In the genomic region with DNA sequence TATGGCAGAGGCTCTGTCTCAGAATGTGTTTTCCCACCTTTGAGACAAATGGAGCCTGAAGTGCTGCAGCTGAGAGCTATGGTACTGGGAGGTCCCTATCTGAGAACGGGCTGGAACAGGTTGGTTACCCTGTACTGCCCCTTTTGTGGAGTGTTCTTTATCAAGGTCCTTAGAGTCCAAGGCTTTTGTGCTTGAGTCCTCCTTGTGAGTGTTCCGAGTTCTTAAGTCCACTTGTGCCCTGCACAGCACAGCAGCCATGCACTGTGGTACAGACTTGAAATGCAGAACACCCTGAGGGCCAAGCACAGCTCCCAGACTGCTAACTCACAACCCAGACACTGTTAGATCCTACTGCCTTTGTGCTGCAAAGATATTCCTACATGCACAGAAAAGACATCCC, we compare ENCODE assay signal across 15 cellular contexts.
A peak's percentile ranks its signal among the peaks of the same experiment; 100 is the strongest.
DNase-seq lines count a peak whose midpoint lies in the region; ATAC-seq and TF ChIP-seq lines count a peak whose summit lies in the region.
"Had no signal": no experiment of that assay in that cellular context is flagged by ENCODE, and none has a peak within 500 bp of the region (broad histone marks: within the 10 kb centered on the region; RNA-seq: fewer than 3 reads in every experiment).

No MANE protein-coding gene starts in this region.

- no peaks in the 10 kb centered on the region for H3K27me3 Mint-ChIP-seq in WTC11 (ENCODE audit: low read depth)
- H3K27me3 Mint-ChIP-seq: CD4-positive, CD25-positive, alpha-beta regulatory T cell had no signal

- H3K18ac ChIP-seq in mesendoderm (ENCODE audit: low read length) = no peak overlapping the region

- H3K36me3 ChIP-seq in left lung (peaks cover 0 to 16% of the 10 kb centered on the region in 2 donors), mesendoderm (ENCODE audit: control insufficient read depth, insufficient read depth, low read length) (no peaks in the 10 kb centered on the region), upper lobe of left lung (peaks cover 0 to 18% (median 7%) of the 10 kb centered on the region in 4 donors), body of pancreas (replicated peaks in 1 of 2; ENCODE audit: insufficient read depth in 1 of 2, low read depth in 2 of 2) (no peaks in the 10 kb centered on the region)
- H3K36me3 ChIP-seq: BE2C had no signal

- TF ChIP-seq CTCF in WTC11 (IDR thresholded peaks at IDR 0.05) (no peak), left lung (IDR thresholded peaks at IDR 0.05) (no peak), upper lobe of left lung (IDR thresholded peaks at IDR 0.05) (no peak), body of pancreas (IDR thresholded peaks at IDR 0.05) (no peak)

- peak overlapping the region; percentile 2 for H3K56ac ChIP-seq in mesendoderm (ENCODE audit: low read length)

- no peak overlapping the region for H3K23ac ChIP-seq in mesendoderm (ENCODE audit: low read length)

- no peak overlapping the region for H3K9ac ChIP-seq in mesendoderm (ENCODE audit: low read length)

- H4K8ac ChIP-seq in mesendoderm (ENCODE audit: low read depth, low read length) = no peak overlapping the region

- no peaks in the 10 kb centered on the region for H3K36me3 Mint-ChIP-seq in WTC11

- peak overlapping the region; percentile 79; the same call in 1 of the 2 replicates for H3K27ac Mint-ChIP-seq in WTC11
- H3K27ac Mint-ChIP-seq: CD4-positive, CD25-positive, alpha-beta regulatory T cell had no signal

- peak overlapping the region; percentile 57 for H2AK5ac ChIP-seq in mesendoderm (ENCODE audit: low read length)

- no peak overlapping the region for H3K4me2 ChIP-seq in mesendoderm (ENCODE audit: low read length)

- WGBS in mesendoderm (ENCODE audit: extremely low coverage, insufficient coverage, low lambda C conversion rate) = no CpG with 5 or more reads among the region's 2 CpGs
- WGBS in upper lobe of left lung, 2 donors = 56 to 77% methylated on average over 2 of the region's 2 CpGs
- WGBS in body of pancreas, 2 donors = 82 to 90% methylated on average over 2 of the region's 2 CpGs

- H3K27me3 ChIP-seq in left lung = no peaks in the 10 kb centered on the region
- H3K27me3 ChIP-seq in mesendoderm (ENCODE audit: insufficient read depth, low read length, poor library complexity) = no peaks in the 10 kb centered on the region
- no peaks in the 10 kb centered on the region for H3K27me3 ChIP-seq in upper lobe of left lung
- no peaks in the 10 kb centered on the region for H3K27me3 ChIP-seq in body of pancreas
- H3K27me3 ChIP-seq: BE2C had no signal

- TF ChIP-seq POLR2A in upper lobe of left lung (IDR thresholded peaks at IDR 0.05) (no peak), body of pancreas (IDR thresholded peaks at IDR 0.05) (no peak)

- intact Hi-C loops in left lung (cut with DNase I) (no loop called here), body of pancreas (cut with DNase I) (no loop called here)

- no peaks in the 10 kb centered on the region for H3K79me1 ChIP-seq in mesendoderm (ENCODE audit: low read length)

- peaks cover 65% of the 10 kb centered on the region for H3K4me1 Mint-ChIP-seq in WTC11

- ATAC-seq in WTC11 (no peak), left lung (peak; percentile 91), upper lobe of left lung (ENCODE audit: low FRiP score in 2 of 2) (peak; percentile 55 to 93), HG03039 (IDR thresholded peaks at IDR 0.05; ENCODE audit: unreplicated experiment) (no peak), body of pancreas (no peak)
- ATAC-seq: K562 had no signal

- no peak overlapping the region for H3K4me3 Mint-ChIP-seq in WTC11
- H3K4me3 Mint-ChIP-seq: CD4-positive, CD25-positive, alpha-beta regulatory T cell had no signal

- H3K9me3 Mint-ChIP-seq in WTC11 = no peaks in the 10 kb centered on the region

- H3K4me3 ChIP-seq in left lung (no peak overlapping the region), mesendoderm (ENCODE audit: low read length) (no peak overlapping the region), upper lobe of left lung (no peak overlapping the region), body of pancreas (no peak overlapping the region)
- H3K4me3 ChIP-seq: K562 had no signal

- H3K9me3 ChIP-seq in left lung = no peaks in the 10 kb centered on the region
- no peaks in the 10 kb centered on the region for H3K9me3 ChIP-seq in upper lobe of left lung
- H3K9me3 ChIP-seq in body of pancreas = no peaks in the 10 kb centered on the region
- H3K9me3 ChIP-seq: BE2C, Caco-2 had no signal

- H4K5ac ChIP-seq in mesendoderm (ENCODE audit: low read length) = no peak overlapping the region

- no peaks in the 10 kb centered on the region for H3K79me2 ChIP-seq in mesendoderm (ENCODE audit: control insufficient read depth, insufficient read depth, low read length)

- H3K4ac ChIP-seq in mesendoderm (ENCODE audit: low read depth, low read length) = no peak overlapping the region

- no peak overlapping the region for H2BK15ac ChIP-seq in mesendoderm (replicated peaks; ENCODE audit: low read depth)

- CTCF ChIA-PET in WTC11 (lab: Charles Lee) = interaction anchor here (1.6 to 1.7 kb wide), 3 partner anchors 9 to 87 kb away, joined by 4 to 7 read pairs (median 5); no protein-coding TSS in a partner anchor

- peak overlapping the region in 1 of 2 donors; percentile 44 for H3K27ac ChIP-seq in left lung
- H3K27ac ChIP-seq in mesendoderm (ENCODE audit: low read depth, low read length) = no peak overlapping the region
- peak overlapping the region; percentile 43 to 64 (median 45) for H3K27ac ChIP-seq in upper lobe of left lung
- no peak overlapping the region for H3K27ac ChIP-seq in body of pancreas

- H2BK5ac ChIP-seq in mesendoderm (ENCODE audit: low read length) = peak overlapping the region; percentile 2

- no peak overlapping the region for H2BK120ac ChIP-seq in mesendoderm (ENCODE audit: low read depth, low read length)

- POLR2A ChIA-PET in WTC11 (lab: Charles Lee) = interaction anchor here (1.0 kb wide), 1 partner anchor 36 kb away, joined by 3 read pairs; no protein-coding TSS in a partner anchor

- TF ChIP-seq EP300 in upper lobe of left lung (IDR thresholded peaks at IDR 0.05) = peak in 1 of 4 donors; percentile 67

- no peak for DNase-seq in WTC11 (ENCODE audit: low spot score)
- peak in 1 of 2 donors; percentile 44 for DNase-seq in left lung
- DNase-seq in mesendoderm = no peak
- DNase-seq in upper lobe of left lung = peak in 1 of 2 donors; percentile 79
- DNase-seq in body of pancreas = no peak
- DNase-seq in NCI-H146 (lab: John Stamatoyannopoulos, UW) = no peak
- DNase-seq: ACHN; BE2C; C1 segment of cervical spinal cord; Caco-2; CD4-positive, CD25-positive, alpha-beta regulatory T cell; HCEC 1CT; IMR-90 had no signal

- H3K4me1 ChIP-seq in left lung = peaks cover 10 to 27% of the 10 kb centered on the region in 2 donors
- H3K4me1 ChIP-seq in mesendoderm (ENCODE audit: control insufficient read depth, low read depth, low read length) = peaks cover 19% of the 10 kb centered on the region
- peaks cover 27 to 50% (median 36%) of the 10 kb centered on the region in 4 donors for H3K4me1 ChIP-seq in upper lobe of left lung
- no peaks in the 10 kb centered on the region for H3K4me1 ChIP-seq in body of pancreas
- H3K4me1 ChIP-seq: Caco-2 had no signal

TF ChIP-seq in WTC11, 78 proteins besides CTCF, POLR2A, EP300 and RAD21 (continues in another document):
- TF ChIP-seq NFE2L1 (CRISPR knock-in tag; IDR thresholded peaks at IDR 0.05) (no peak), ZBTB21 (CRISPR knock-in tag; IDR thresholded peaks at IDR 0.05; ENCODE audit: borderline replicate concordance) (no peak), MXD4 (CRISPR knock-in tag; IDR thresholded peaks at IDR 0.05; ENCODE audit: borderline replicate concordance) (no peak), CBFB (CRISPR knock-in tag; IDR thresholded peaks at IDR 0.05; ENCODE audit: low read depth) (no peak), ZNF317 (CRISPR knock-in tag; IDR thresholded peaks at IDR 0.05; ENCODE audit: borderline replicate concordance, low read depth) (no peak), TP53 (CRISPR knock-in tag; IDR thresholded peaks at IDR 0.05) (no peak), ATF1 (CRISPR knock-in tag; IDR thresholded peaks at IDR 0.05) (no peak)
- TF ChIP-seq, protein P1, sequence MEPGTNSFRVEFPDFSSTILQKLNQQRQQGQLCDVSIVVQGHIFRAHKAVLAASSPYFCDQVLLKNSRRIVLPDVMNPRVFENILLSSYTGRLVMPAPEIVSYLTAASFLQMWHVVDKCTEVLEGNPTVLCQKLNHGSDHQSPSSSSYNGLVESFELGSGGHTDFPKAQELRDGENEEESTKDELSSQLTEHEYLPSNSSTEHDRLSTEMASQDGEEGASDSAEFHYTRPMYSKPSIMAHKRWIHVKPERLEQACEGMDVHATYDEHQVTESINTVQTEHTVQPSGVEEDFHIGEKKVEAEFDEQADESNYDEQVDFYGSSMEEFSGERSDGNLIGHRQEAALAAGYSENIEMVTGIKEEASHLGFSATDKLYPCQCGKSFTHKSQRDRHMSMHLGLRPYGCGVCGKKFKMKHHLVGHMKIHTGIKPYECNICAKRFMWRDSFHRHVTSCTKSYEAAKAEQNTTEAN (CRISPR knock-in tag; IDR thresholded peaks at IDR 0.05) = no peak
- TF ChIP-seq, protein P2, sequence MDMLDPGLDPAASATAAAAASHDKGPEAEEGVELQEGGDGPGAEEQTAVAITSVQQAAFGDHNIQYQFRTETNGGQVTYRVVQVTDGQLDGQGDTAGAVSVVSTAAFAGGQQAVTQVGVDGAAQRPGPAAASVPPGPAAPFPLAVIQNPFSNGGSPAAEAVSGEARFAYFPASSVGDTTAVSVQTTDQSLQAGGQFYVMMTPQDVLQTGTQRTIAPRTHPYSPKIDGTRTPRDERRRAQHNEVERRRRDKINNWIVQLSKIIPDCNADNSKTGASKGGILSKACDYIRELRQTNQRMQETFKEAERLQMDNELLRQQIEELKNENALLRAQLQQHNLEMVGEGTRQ (CRISPR knock-in tag; IDR thresholded peaks at IDR 0.05) = no peak
- TF ChIP-seq, protein P3, sequence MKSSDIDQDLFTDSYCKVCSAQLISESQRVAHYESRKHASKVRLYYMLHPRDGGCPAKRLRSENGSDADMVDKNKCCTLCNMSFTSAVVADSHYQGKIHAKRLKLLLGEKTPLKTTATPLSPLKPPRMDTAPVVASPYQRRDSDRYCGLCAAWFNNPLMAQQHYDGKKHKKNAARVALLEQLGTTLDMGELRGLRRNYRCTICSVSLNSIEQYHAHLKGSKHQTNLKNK (CRISPR knock-in tag; IDR thresholded peaks at IDR 0.05) = no peak

Comparison
In these comparisons a context has a peak if more than half of its experiments do, and no peak if none do; other contexts are left out.
1. ATAC-seq: peak in left lung (single experiment) and upper lobe of left lung (2 of 2); none in WTC11 (single experiment), HG03039 (single experiment) and body of pancreas (single experiment).
2. H3K27ac ChIP-seq: peak in upper lobe of left lung (4 of 4); none in mesendoderm (single experiment) and body of pancreas (0 of 4).